30 cellular contexts compared by ENCODE assay signal in genomic region chr4:60648774-60649173, GRCh38.
"Had no signal": no experiment of that assay in that cellular context is flagged by ENCODE, and none has a peak within 500 bp of the region (broad histone marks: within the 10 kb centered on the region; RNA-seq: fewer than 3 reads in every experiment).

No MANE protein-coding gene starts in this region.

- H3K27me3 ChIP-seq: adrenal gland, body of pancreas, cardiac muscle cell, colonic mucosa, esophagus muscularis mucosa, gastroesophageal sphincter had no signal

- H3K4me1 ChIP-seq: adrenal gland, body of pancreas, colonic mucosa, esophagus muscularis mucosa, gastroesophageal sphincter had no signal

- H3K27ac ChIP-seq: adrenal gland, body of pancreas, cardiac muscle cell, colonic mucosa, esophagus muscularis mucosa, gastroesophageal sphincter had no signal

- ATAC-seq: activated CD4-positive, alpha-beta T cell treated with anti-CD3 and anti-CD28 coated beads for 36 hours; activated CD8-positive, alpha-beta memory T cell treated with anti-CD3 and anti-CD28 coated beads, Interleukin-2, amount 10 ng/mL, durations not matched to agents 7 days and 5 days; activated CD8-positive, alpha-beta T cell treated with anti-CD3 and anti-CD28 coated beads, Interleukin-2, amount 10 ng/mL, durations not matched to agents 7 days and 5 days; activated naive CD8-positive, alpha-beta T cell treated with anti-CD3 and anti-CD28 coated beads, Interleukin-2, amount 50 U/mL, for 24 hours; body of pancreas; gastroesophageal sphincter; T-helper 17 cell had no signal

- H3K36me3 ChIP-seq: adrenal gland, cardiac muscle cell, colonic mucosa, esophagus muscularis mucosa, gastroesophageal sphincter had no signal

- DNase-seq: activated CD4-positive, alpha-beta memory T cell treated with anti-CD3 and anti-CD28 coated beads for 36 hours; activated CD4-positive, alpha-beta T cell treated with anti-CD3 and anti-CD28 coated beads for 36 hours; activated CD4-positive, alpha-beta T cell treated with anti-CD3 and anti-CD28 coated beads, Interleukin-2, amount 10 ng/mL, durations not matched to agents 24 days and 14 days; activated CD4-positive, CD25-positive, alpha-beta regulatory T cell; activated CD4-positive, CD25-positive, alpha-beta regulatory T cell treated with anti-CD3 and anti-CD28 coated beads, Interleukin-2, amount 50 U/mL, for 72 hours; activated CD8-positive, alpha-beta memory T cell treated with anti-CD3 and anti-CD28 coated beads, Interleukin-2, amount 10 ng/mL, durations not matched to agents 7 days and 5 days; activated CD8-positive, alpha-beta memory T cell treated with anti-CD3 and anti-CD28 coated beads, Interleukin-2, amount 50 U/mL, for 4 hours; activated CD8-positive, alpha-beta T cell treated with anti-CD3 and anti-CD28 coated beads, Interleukin-2, amount 10 ng/mL, durations not matched to agents 7 days and 5 days; activated effector memory CD4-positive, alpha-beta T cell treated with anti-CD3 and anti-CD28 coated beads, Interleukin-2, amount 50 U/mL, for 16 hours; activated naive CD4-positive, alpha-beta T cell treated with anti-CD3 and anti-CD28 coated beads for 36 hours; activated naive CD8-positive, alpha-beta T cell treated with anti-CD3 and anti-CD28 coated beads for 36 hours; activated naive CD8-positive, alpha-beta T cell treated with anti-CD3 and anti-CD28 coated beads, Interleukin-2, amount 50 U/mL, for 24 hours; activated T-cell treated with anti-CD3 and anti-CD28 coated beads, Interleukin-2, amount 50 U/mL, for 1 hour; activated T-cell treated with anti-CD3 and anti-CD28 coated beads, Interleukin-2, amount 50 U/mL, for 48 hours; adrenal gland; amygdala; aorta; body of pancreas; central memory CD4-positive, alpha-beta T cell; cerebellar nuclear complex; colonic mucosa; effector CD8-positive, alpha-beta T cell; erythroblast; foreskin melanocyte; T-helper 1 cell; T-helper 17 cell; T1000 had no signal

- H3K4me3 ChIP-seq: adrenal gland, body of pancreas, cardiac muscle cell, colonic mucosa, esophagus muscularis mucosa, gastroesophageal sphincter had no signal

- H3K9me3 ChIP-seq: adrenal gland, body of pancreas, colonic mucosa, gastroesophageal sphincter had no signal
